ENCODE assay signal across 13 cellular contexts in the genomic region with DNA sequence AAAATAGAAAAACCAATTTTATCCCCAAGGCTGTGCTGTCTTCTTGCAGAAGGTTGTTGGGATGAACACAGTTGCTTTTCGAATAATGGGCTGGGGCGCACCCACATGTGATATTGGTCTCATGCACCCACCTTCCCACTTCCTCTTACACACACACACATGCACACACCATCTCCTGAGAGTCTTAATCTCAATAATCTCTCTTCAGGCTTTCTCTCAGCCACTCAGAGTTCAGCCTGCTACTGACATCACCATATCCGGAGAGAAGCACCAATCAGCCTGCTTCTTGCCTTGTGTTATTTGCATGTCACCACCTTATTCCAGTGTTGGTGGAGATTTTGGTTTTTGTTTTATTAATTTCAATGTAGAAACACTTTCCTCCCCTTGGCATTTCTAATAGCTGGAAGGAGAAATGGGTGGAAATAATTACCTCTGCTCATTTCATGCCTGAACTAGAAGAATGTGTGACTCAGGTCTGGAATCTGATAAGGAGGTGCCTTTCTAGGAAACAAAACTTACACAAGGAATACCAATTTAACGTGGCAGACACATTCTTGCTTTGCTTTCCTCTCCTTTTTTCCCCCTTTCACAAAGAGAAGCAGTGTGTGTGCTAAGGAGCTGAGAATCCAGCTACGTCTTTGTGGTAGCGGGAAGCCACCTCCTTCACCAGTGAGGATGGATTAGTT.
DNase-seq lines count a peak whose midpoint lies in the region; ATAC-seq and TF ChIP-seq lines count a peak whose summit lies in the region.
"Had no signal": no experiment of that assay in that cellular context is flagged by ENCODE, and none has a peak within 500 bp of the region (broad histone marks: within the 10 kb centered on the region; RNA-seq: fewer than 3 reads in every experiment).

No MANE protein-coding gene starts in this region.

- H3K36me3 ChIP-seq in CD8-positive, alpha-beta T cell (ENCODE audit: insufficient read depth, low read length) = no peaks in the 10 kb centered on the region
- H3K36me3 ChIP-seq: HAP-1 had no signal

- peak; percentile 34 for ATAC-seq in CD8-positive, alpha-beta T cell
- no peak for ATAC-seq in HG03175 (IDR thresholded peaks at IDR 0.05; ENCODE audit: unreplicated experiment)
- ATAC-seq in stimulated activated memory B cell treated with anti-CD40 and anti-IgM and Interleukin-4, amounts not matched to agents 10 μg/mL and 1 μg/mL and 100 μg/mL, for 72 hours = no peak
- ATAC-seq: left cardiac atrium had no signal

- no peaks in the 10 kb centered on the region for H3K27me3 Mint-ChIP-seq in CD8-positive, alpha-beta T cell (ENCODE audit: low read depth)
- H3K27me3 Mint-ChIP-seq in T-helper 2 cell treated with Interferon-gamma antibody and Interleukin-4, amounts not matched to agents 5 μg/mL and 100 μg/mL, for 36 hours (ENCODE audit: low read depth) = no peaks in the 10 kb centered on the region
- H3K27me3 Mint-ChIP-seq in stimulated activated memory B cell treated with anti-CD40 and anti-IgM and Interleukin-4, amounts not matched to agents 10 μg/mL and 1 μg/mL and 100 μg/mL, for 72 hours = peaks cover 41% of the 10 kb centered on the region
- H3K27me3 Mint-ChIP-seq: CD4-positive, alpha-beta memory T cell had no signal

- DNase-seq in A172 (ENCODE audit: low spot score) = peak; percentile 19
- no peak for DNase-seq in CD8-positive, alpha-beta T cell
- peak; percentile 62 for DNase-seq in T-helper 2 cell treated with Interferon-gamma antibody and Interleukin-4, amounts not matched to agents 5 μg/mL and 100 μg/mL, for 36 hours (ENCODE audit: low spot score)
- DNase-seq in fibroblast of villous mesenchyme (ENCODE audit: low read depth) = peak; percentile 5
- DNase-seq in SW 1271 (lab: John Stamatoyannopoulos, UW) = no peak
- DNase-seq in NCI-H748 (lab: John Stamatoyannopoulos, UW; ENCODE audit: unreplicated experiment) = no peak
- DNase-seq: cerebellar nuclear complex, left cardiac atrium, NCI-H2081 had no signal

- no peak for TF ChIP-seq CTCF in CD8-positive, alpha-beta T cell (IDR thresholded peaks at IDR 0.05)
- TF ChIP-seq CTCF in fibroblast of villous mesenchyme (IDR thresholded peaks at IDR 0.05; ENCODE audit: insufficient read depth, low read depth, low read length) = no peak

- no peaks in the 10 kb centered on the region for H3K27me3 ChIP-seq in CD8-positive, alpha-beta T cell (ENCODE audit: insufficient read depth, low read length)

- POLR2A ChIA-PET in CD8-positive, alpha-beta T cell (lab: Charles Lee) = no interaction called here

- CTCF ChIA-PET in CD8-positive, alpha-beta T cell (lab: Charles Lee) = no interaction called here

- H3K27ac ChIP-seq in CD8-positive, alpha-beta T cell (ENCODE audit: low read depth, low read length) = no peak overlapping the region

- no peaks in the 10 kb centered on the region for H3K36me3 Mint-ChIP-seq in CD8-positive, alpha-beta T cell
- peaks cover 2% of the 10 kb centered on the region for H3K36me3 Mint-ChIP-seq in T-helper 2 cell treated with Interferon-gamma antibody and Interleukin-4, amounts not matched to agents 5 μg/mL and 100 μg/mL, for 36 hours (ENCODE audit: low read depth)
- no peaks in the 10 kb centered on the region for H3K36me3 Mint-ChIP-seq in stimulated activated memory B cell treated with anti-CD40 and anti-IgM and Interleukin-4, amounts not matched to agents 10 μg/mL and 1 μg/mL and 100 μg/mL, for 72 hours
- H3K36me3 Mint-ChIP-seq: CD4-positive, alpha-beta memory T cell had no signal

- peaks cover 14% of the 10 kb centered on the region for H3K4me1 Mint-ChIP-seq in CD8-positive, alpha-beta T cell (ENCODE audit: low read depth)
- H3K4me1 Mint-ChIP-seq in T-helper 2 cell treated with Interferon-gamma antibody and Interleukin-4, amounts not matched to agents 5 μg/mL and 100 μg/mL, for 36 hours (ENCODE audit: low read depth) = peaks cover 74% of the 10 kb centered on the region
- peaks cover 10% of the 10 kb centered on the region for H3K4me1 Mint-ChIP-seq in stimulated activated memory B cell treated with anti-CD40 and anti-IgM and Interleukin-4, amounts not matched to agents 10 μg/mL and 1 μg/mL and 100 μg/mL, for 72 hours

- H3K4me3 ChIP-seq in CD8-positive, alpha-beta T cell (ENCODE audit: low read depth, low read length) = no peak overlapping the region
- H3K4me3 ChIP-seq in fibroblast of villous mesenchyme (ENCODE audit: low read depth, low read length) = no peak overlapping the region
- H3K4me3 ChIP-seq: HAP-1 had no signal

- H3K9me3 Mint-ChIP-seq in CD8-positive, alpha-beta T cell = no peaks in the 10 kb centered on the region
- H3K9me3 Mint-ChIP-seq in T-helper 2 cell treated with Interferon-gamma antibody and Interleukin-4, amounts not matched to agents 5 μg/mL and 100 μg/mL, for 36 hours = peaks cover 7% of the 10 kb centered on the region
- no peaks in the 10 kb centered on the region for H3K9me3 Mint-ChIP-seq in stimulated activated memory B cell treated with anti-CD40 and anti-IgM and Interleukin-4, amounts not matched to agents 10 μg/mL and 1 μg/mL and 100 μg/mL, for 72 hours
- H3K9me3 Mint-ChIP-seq: CD4-positive, alpha-beta memory T cell had no signal

- intact Hi-C loops in CD8-positive, alpha-beta T cell (cut with DNase I, micrococcal nuclease) = no loop called here

- H3K4me1 ChIP-seq in CD8-positive, alpha-beta T cell (ENCODE audit: insufficient read depth, low read length) = peaks cover 7% of the 10 kb centered on the region
- H3K4me1 ChIP-seq: HAP-1 had no signal

- H3K4me3 Mint-ChIP-seq in CD8-positive, alpha-beta T cell = no peak overlapping the region
- peak overlapping the region; percentile 57 for H3K4me3 Mint-ChIP-seq in T-helper 2 cell treated with Interferon-gamma antibody and Interleukin-4, amounts not matched to agents 5 μg/mL and 100 μg/mL, for 36 hours
- no peak overlapping the region for H3K4me3 Mint-ChIP-seq in stimulated activated memory B cell treated with anti-CD40 and anti-IgM and Interleukin-4, amounts not matched to agents 10 μg/mL and 1 μg/mL and 100 μg/mL, for 72 hours
- H3K4me3 Mint-ChIP-seq: CD4-positive, alpha-beta memory T cell had no signal

- no peaks in the 10 kb centered on the region for H3K9me3 ChIP-seq in CD8-positive, alpha-beta T cell (ENCODE audit: low read length)
- H3K9me3 ChIP-seq: HAP-1 had no signal

- H3K27ac Mint-ChIP-seq in CD8-positive, alpha-beta T cell = no peak overlapping the region
- peak overlapping the region; percentile 72 for H3K27ac Mint-ChIP-seq in T-helper 2 cell treated with Interferon-gamma antibody and Interleukin-4, amounts not matched to agents 5 μg/mL and 100 μg/mL, for 36 hours
- H3K27ac Mint-ChIP-seq in stimulated activated memory B cell treated with anti-CD40 and anti-IgM and Interleukin-4, amounts not matched to agents 10 μg/mL and 1 μg/mL and 100 μg/mL, for 72 hours = no peak overlapping the region

Comparison
In these comparisons a context has a peak if more than half of its experiments do, and no peak if none do; other contexts are left out.
1. DNase-seq: peak in A172 (single experiment), T-helper 2 cell treated with Interferon-gamma antibody and Interleukin-4, amounts not matched to agents 5 μg/mL and 100 μg/mL, for 36 hours (single experiment) and fibroblast of villous mesenchyme (single experiment); none in CD8-positive, alpha-beta T cell (0 of 7), SW 1271 (0 of 2) and NCI-H748 (single experiment).